ENCODE assay signal across 8 cellular contexts in the genomic region with DNA sequence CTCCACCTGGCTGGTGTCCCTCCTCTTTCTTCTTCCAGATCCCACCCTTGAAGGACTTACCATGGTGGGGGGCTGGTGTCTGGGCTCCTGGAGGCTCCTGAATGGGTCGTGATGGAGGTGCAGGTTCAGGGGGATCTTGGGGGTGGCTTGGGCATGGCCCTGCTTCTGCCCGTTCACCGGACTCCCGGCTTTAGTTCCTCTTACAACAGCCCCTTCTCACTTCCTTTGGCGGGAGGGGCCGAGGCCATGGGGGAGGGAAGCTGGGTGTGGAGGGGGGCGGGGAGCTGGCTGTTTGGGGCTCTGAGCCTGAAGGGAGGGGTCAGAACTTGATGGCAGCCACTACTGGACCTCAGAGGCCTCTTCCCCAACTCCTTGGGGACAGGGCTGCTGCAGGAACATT. TPM values are rescaled to one million over a fixed set of nuclear protein-coding genes. Genes with fewer than 3 reads are reported as not detected.
DNase-seq lines count a peak whose midpoint lies in the region; ATAC-seq and TF ChIP-seq lines count a peak whose summit lies in the region.

Gene MYO1F (minus strand): TSS at position 196 of the 400 bp plus-strand sequence. CDS start 133 bp downstream, at position 63.

- H3K36me3 ChIP-seq in rectal smooth muscle tissue (ENCODE audit: control insufficient read depth, insufficient read depth, low read length): no peaks in the 10 kb centered on the region

- ATAC-seq in GM18517 (IDR thresholded peaks at IDR 0.05; ENCODE audit: unreplicated experiment) (no peak), HG03159 (IDR thresholded peaks at IDR 0.05; ENCODE audit: unreplicated experiment) (no peak)

- H3K4me3 ChIP-seq in fibroblast of villous mesenchyme (ENCODE audit: low read depth, low read length) (peak within 1 kb of the TSS; percentile 30), rectal smooth muscle tissue (ENCODE audit: low read length) (peak within 1 kb of the TSS; percentile 42)

- H3K27ac Mint-ChIP-seq in progenitor cell of endocrine pancreas: no peak within 1 kb of the TSS

- POLR2A ChIA-PET in GM10248 (lab: Yijun Ruan, JAX): no interaction called here

- TF ChIP-seq CTCF in GM10248 (IDR thresholded peaks at IDR 0.05; ENCODE audit: control extremely low read depth, extremely low read depth, low read depth, missing control alignments) (no peak), fibroblast of villous mesenchyme (IDR thresholded peaks at IDR 0.05; ENCODE audit: insufficient read depth, low read depth, low read length) (no peak), progenitor cell of endocrine pancreas (IDR thresholded peaks at IDR 0.05; ENCODE audit: unreplicated experiment) (no peak)

- H3K4me1 Mint-ChIP-seq in progenitor cell of endocrine pancreas (ENCODE audit: low read depth): no peaks in the 10 kb centered on the region

- H3K4me3 Mint-ChIP-seq in progenitor cell of endocrine pancreas (ENCODE audit: low read depth): no peak within 1 kb of the TSS

- DNase-seq in GM10248 (ENCODE audit: extremely low spot score): peak; percentile 72
- peak; percentile 86 for DNase-seq in OCI-M1 (lab: John Stamatoyannopoulos, UW)
- no peak for DNase-seq in fibroblast of villous mesenchyme (ENCODE audit: low read depth)
- no peak for DNase-seq in stimulated activated CD4-positive, alpha-beta T cell treated with anti-CD3 and anti-CD28 coated beads, Interleukin-2, amount 100 ng/mL, for 48 hours
- DNase-seq in progenitor cell of endocrine pancreas (ENCODE audit: low spot score, unreplicated experiment): no peak

- H3K9me3 Mint-ChIP-seq in progenitor cell of endocrine pancreas (ENCODE audit: low read depth): no peaks in the 10 kb centered on the region

- peaks cover 29% of the 10 kb centered on the region for H3K27me3 Mint-ChIP-seq in progenitor cell of endocrine pancreas

- H3K36me3 Mint-ChIP-seq in progenitor cell of endocrine pancreas (ENCODE audit: insufficient read depth): no peaks in the 10 kb centered on the region

- peaks cover 9% of the 10 kb centered on the region for H3K27me3 ChIP-seq in rectal smooth muscle tissue (ENCODE audit: control insufficient read depth, insufficient read depth, low read length)

- CTCF ChIA-PET in GM10248 (lab: Yijun Ruan, JAX): interaction anchor here (1.3 to 7.5 kb wide), 14 partner anchors 8 to 307 kb away, joined by 3 to 72 read pairs (median 30); partner anchors contain the start of gene MARCHF2

- no peaks in the 10 kb centered on the region for H3K4me1 ChIP-seq in rectal smooth muscle tissue (ENCODE audit: control insufficient read depth, insufficient read depth, low read length)

- peak within 1 kb of the TSS; percentile 59 for H3K9ac ChIP-seq in rectal smooth muscle tissue (ENCODE audit: low read length)

- no peak within 1 kb of the TSS for H3K27ac ChIP-seq in rectal smooth muscle tissue (ENCODE audit: low read depth, low read length)

RNA-seq across cellular contexts. Expression of gene MYO1F, which starts in this region (rescaled TPM):
- 0.32 and 1.3 TPM in 2 replicates for total RNA-seq in fibroblast of villous mesenchyme
- total RNA-seq in progenitor cell of endocrine pancreas: 0.16 and 0.55 TPM in 2 replicates

Comparison
In these comparisons a context has a peak if more than half of its experiments do, and no peak if none do; other contexts are left out.
1. DNase-seq: peak in GM10248 (single experiment) and OCI-M1 (single experiment); none in fibroblast of villous mesenchyme (single experiment), stimulated activated CD4-positive, alpha-beta T cell treated with anti-CD3 and anti-CD28 coated beads, Interleukin-2, amount 100 ng/mL, for 48 hours (0 of 2) and progenitor cell of endocrine pancreas (single experiment).